Comparison of ENCODE assay signal across 22 cellular contexts in the genomic region with DNA sequence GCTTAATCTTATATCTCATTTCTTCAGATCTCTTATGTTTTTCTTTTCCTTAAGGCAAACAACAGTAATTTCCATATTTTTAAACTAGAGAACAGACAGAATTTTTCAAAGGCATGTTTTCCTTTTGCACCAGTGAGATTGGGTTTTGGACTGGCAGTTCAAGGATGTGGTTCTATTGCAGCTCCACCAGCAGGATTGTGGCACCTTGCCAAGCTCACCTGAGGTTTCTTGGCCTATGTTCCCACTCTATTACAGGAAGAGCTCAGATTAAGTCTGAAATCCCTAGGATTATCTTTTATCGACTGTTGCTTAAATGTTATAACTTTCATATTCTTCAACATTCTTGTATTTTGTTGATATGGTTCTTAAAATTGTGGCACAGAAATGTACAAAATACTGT.
"Had no signal": no experiment of that assay in that cellular context is flagged by ENCODE, and none has a peak within 500 bp of the region (broad histone marks: within the 10 kb centered on the region; RNA-seq: fewer than 3 reads in every experiment).

No MANE protein-coding gene starts in this region.

- H3K4me3 ChIP-seq: body of pancreas, tibial nerve, vagina had no signal

- H3K27ac ChIP-seq: body of pancreas, foreskin keratinocyte, tibial nerve, vagina had no signal

- H3K4me1 ChIP-seq: body of pancreas, foreskin keratinocyte, vagina had no signal

- H3K27me3 ChIP-seq: body of pancreas, foreskin keratinocyte, tibial nerve, vagina had no signal

- H3K9me3 ChIP-seq: body of pancreas, tibial nerve, vagina had no signal

- ATAC-seq: activated CD8-positive, alpha-beta T cell treated with anti-CD3 and anti-CD28 coated beads, Interleukin-2, amount 10 ng/mL, durations not matched to agents 7 days and 5 days; activated T-cell treated with anti-CD3 and anti-CD28 coated beads, Interleukin-2, amount 50 U/mL, for 72 hours; body of pancreas; effector memory CD8-positive, alpha-beta T cell; foreskin keratinocyte; left ventricle myocardium superior; natural killer cell treated with Interleukin-12 subunit alpha and Interleukin-12 subunit beta and Interleukin-15 and Interleukin-18, amount 100 ng/mL, for 72 hours; stimulated activated naive B cell treated with anti-CD40 and anti-IgM and Interleukin-4, amounts not matched to agents 10 μg/mL and 1 μg/mL and 100 μg/mL, for 72 hours had no signal

- DNase-seq: activated B cell treated with CpG ODN at 0.5 μM for 24 hours; activated CD4-positive, alpha-beta T cell treated with anti-CD3 and anti-CD28 coated beads for 48 hours; activated CD8-positive, alpha-beta memory T cell treated with anti-CD3 and anti-CD28 coated beads, Interleukin-2, amount 50 U/mL, for 4 hours; activated CD8-positive, alpha-beta T cell treated with anti-CD3 and anti-CD28 coated beads, Interleukin-2, amount 10 ng/mL, durations not matched to agents 7 days and 5 days; activated gamma-delta T cell; activated T-cell treated with anti-CD3 and anti-CD28 coated beads, Interleukin-2, amount 50 U/mL, for 72 hours; amniotic stem cell; central memory CD4-positive, alpha-beta T cell; effector memory CD8-positive, alpha-beta T cell; foreskin keratinocyte; glutamatergic neuron; hypothalamus; kidney; left ventricle myocardium superior; mesenchymal stem cell; nucleus accumbens; stimulated activated CD4-positive, alpha-beta T cell treated with anti-CD3 and anti-CD28 coated beads, Interleukin-4, amount 100 ng/mL, for 1 hour; stimulated activated naive B cell treated with anti-CD40 and anti-IgM and Interleukin-4, amounts not matched to agents 10 μg/mL and 1 μg/mL and 100 μg/mL, for 72 hours had no signal

- H3K36me3 ChIP-seq: tibial nerve, vagina had no signal
